In the genomic region with DNA sequence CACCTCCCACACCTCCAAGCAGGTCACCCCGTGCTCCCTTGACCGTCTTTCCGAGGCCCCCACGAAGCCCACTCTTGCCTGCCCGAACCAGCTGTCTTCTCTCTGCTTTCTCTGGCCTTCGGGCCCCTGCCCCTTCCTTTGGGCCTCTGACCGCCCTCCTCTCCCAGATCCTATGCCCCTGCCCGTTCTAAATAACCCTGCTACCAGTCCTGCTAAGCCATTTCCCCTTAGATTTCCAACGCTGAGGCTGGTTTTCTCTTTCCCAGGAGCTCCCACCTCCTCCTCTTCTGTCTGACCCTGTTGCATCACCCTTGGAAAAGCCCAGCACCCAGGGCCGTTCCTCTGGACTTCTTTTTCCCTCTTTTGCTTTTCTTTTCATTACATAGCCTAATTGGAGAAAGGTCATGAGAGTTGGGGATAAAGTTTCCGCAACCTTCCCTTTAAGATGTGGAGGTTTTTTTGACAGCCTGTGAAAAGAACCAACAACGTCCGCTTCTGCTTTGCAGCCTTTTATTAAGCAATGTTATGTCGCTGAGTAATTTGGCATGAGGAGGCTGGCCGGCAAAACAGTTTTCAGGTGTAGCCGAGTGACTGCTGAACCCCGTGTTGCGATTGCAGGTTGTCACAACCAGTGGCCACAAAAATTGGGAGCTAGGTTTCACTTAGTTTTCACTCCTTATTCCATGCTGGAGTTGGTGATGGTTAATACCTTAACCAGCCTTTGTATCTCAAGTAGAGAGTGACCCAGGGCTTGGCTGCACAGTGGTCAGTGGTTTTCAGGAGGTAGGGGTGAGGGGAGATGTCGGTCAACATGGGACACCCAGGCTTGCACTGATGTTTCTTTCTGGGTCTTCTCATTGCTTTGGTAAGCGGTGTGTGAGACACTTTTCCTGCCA, we compare ENCODE assay signal across 8 cellular contexts. TPM values are rescaled to one million over a fixed set of nuclear protein-coding genes. Genes with fewer than 3 reads are reported as not detected.
DNase-seq lines count a peak whose midpoint lies in the region; TF ChIP-seq lines count a peak whose summit lies in the region.

No MANE protein-coding gene starts in this region.

- H3K9ac ChIP-seq in colonic mucosa (ENCODE audit: low read depth in 2 of 2, low read length in 2 of 2): peak overlapping the region; percentile 80 to 86

- no peaks in the 10 kb centered on the region for H3K36me3 ChIP-seq in colonic mucosa
- peaks cover 0 to 6% (median 0%) of the 10 kb centered on the region in 4 donors for H3K36me3 ChIP-seq in stomach

- no peak for TF ChIP-seq EP300 in stomach (IDR thresholded peaks at IDR 0.05)

- H3K27ac ChIP-seq in colonic mucosa (peak overlapping the region; percentile 85), layer of hippocampus (ENCODE audit: low read depth, low read length) (peak overlapping the region; percentile 78), stomach (peak overlapping the region; percentile 71 to 98 (median 94))

- intact Hi-C loops in colonic mucosa (cut with DNase I) (no loop called here), stomach (cut with DNase I; ENCODE audit: low total_unique reads) (no loop called here)

- no peaks in the 10 kb centered on the region for H3K4me1 ChIP-seq in colonic mucosa
- peaks cover 30 to 45% (median 41%) of the 10 kb centered on the region in 4 donors for H3K4me1 ChIP-seq in stomach

- WGBS in stomach, 5 donors: 8 to 13% (median 10%) methylated on average over 20 of the region's 20 CpGs

- peak; percentile 32 for DNase-seq in stimulated activated CD4-positive, alpha-beta T cell treated with anti-CD3 and anti-CD28 coated beads, Interleukin-15, amount 100 ng/mL, for 24 hours
- DNase-seq in stimulated activated CD4-positive, alpha-beta T cell treated with anti-CD3 and anti-CD28 coated beads, Interleukin-1b, Interleukin-23, amount 100 ng/mL, for 48 hours: no peak
- DNase-seq in HPDE6-E6E7 (ENCODE audit: extremely low spot score): peak; percentile 35
- peak; percentile 28 for DNase-seq in SK-N-DZ (ENCODE audit: low spot score)
- peak; percentile 35 for DNase-seq in colonic mucosa
- peak; percentile 40 for DNase-seq in stomach
- no peak for DNase-seq in T1000 (lab: John Stamatoyannopoulos, UW)

- no peaks in the 10 kb centered on the region for H3K9me3 ChIP-seq in colonic mucosa
- H3K9me3 ChIP-seq in stomach: no peaks in the 10 kb centered on the region

- H3K4me3 ChIP-seq in colonic mucosa (peak overlapping the region; percentile 61), stomach (peak overlapping the region; percentile 84 to 95 (median 90))

- TF ChIP-seq CTCF in colonic mucosa (IDR thresholded peaks at IDR 0.05) (no peak), stomach (IDR thresholded peaks at IDR 0.05) (no peak)

- H3K27me3 ChIP-seq in colonic mucosa (no peaks in the 10 kb centered on the region), layer of hippocampus (ENCODE audit: control insufficient read depth, insufficient read depth, low read length) (no peaks in the 10 kb centered on the region), stomach (no peaks in the 10 kb centered on the region)

- TF ChIP-seq POLR2A in stomach (IDR thresholded peaks at IDR 0.05): no peak

RNA-seq across cellular contexts. Expression of gene BLTP3A, which starts 1.0 kb away (rescaled TPM):
- 9.1 and 10.1 TPM in 2 replicates for polyA plus RNA-seq in SK-N-DZ (2014; cell fraction: cytosol; rRNA removed)
- polyA plus RNA-seq in SK-N-DZ (2014; cell fraction: nucleus; rRNA removed): 4.7 and 8.2 TPM in 2 replicates
- total RNA-seq in colonic mucosa: 10 to 100 TPM in 1 of 2 donors, 1 to 10 TPM in 1; 7.6 to 11.1 TPM
- total RNA-seq in stomach: 10 to 100 TPM in 4 of 5 donors, 1 to 10 TPM in 1; 5.5 to 17.5 (median 12.9) TPM
- 1 to 10 TPM; 2.0 to 2.6 (median 2.2) TPM for polyA plus RNA-seq in stomach

RNA-seq across cellular contexts. Expression of gene SNRPC, which starts 35.5 kb away (rescaled TPM):
- polyA plus RNA-seq in SK-N-DZ (2014; cell fraction: cytosol; rRNA removed): 238 and 251 TPM in 2 replicates
- polyA plus RNA-seq in SK-N-DZ (2014; cell fraction: nucleus; rRNA removed): 168 and 172 TPM in 2 replicates
- total RNA-seq in colonic mucosa: 100 to 1,000 TPM in 1 of 2 donors, 10 to 100 TPM in 1; 65.1 to 127 TPM
- total RNA-seq in stomach: 10 to 100 TPM in 4 of 5 donors, 1 to 10 TPM in 1; 7.1 to 34.0 (median 21.7) TPM
- polyA plus RNA-seq in stomach: 100 to 1,000 TPM; 121 to 154 (median 145) TPM

Comparison
In these comparisons a context has a peak if more than half of its experiments do, and no peak if none do; other contexts are left out.
1. DNase-seq: peak in stimulated activated CD4-positive, alpha-beta T cell treated with anti-CD3 and anti-CD28 coated beads, Interleukin-15, amount 100 ng/mL, for 24 hours (single experiment), HPDE6-E6E7 (single experiment), SK-N-DZ (single experiment), colonic mucosa (single experiment) and stomach (single experiment); none in stimulated activated CD4-positive, alpha-beta T cell treated with anti-CD3 and anti-CD28 coated beads, Interleukin-1b, Interleukin-23, amount 100 ng/mL, for 48 hours (single experiment) and T1000 (single experiment).
2. Peak in every context shown above with its lines, with median percentiles within 50 percentile points of each other: H3K27ac ChIP-seq.